11 cellular contexts compared by ENCODE assay signal in genomic region chr13:76879876-76880270, GRCh38. TPM values are rescaled to one million over a fixed set of nuclear protein-coding genes. Genes with fewer than 3 reads are reported as not detected.
DNase-seq lines count a peak whose midpoint lies in the region; ATAC-seq and TF ChIP-seq lines count a peak whose summit lies in the region.
"Had no signal": no experiment of that assay in that cellular context is flagged by ENCODE, and none has a peak within 500 bp of the region (broad histone marks: within the 10 kb centered on the region; RNA-seq: fewer than 3 reads in every experiment).

No MANE protein-coding gene starts in this region.

- TF ChIP-seq CTCF in brain microvascular endothelial cell (IDR thresholded peaks at IDR 0.05; ENCODE audit: low read depth, low read length, missing control alignments), result no peak
- no peak for TF ChIP-seq CTCF in psoas muscle (IDR thresholded peaks at IDR 0.05)
- TF ChIP-seq CTCF in GM23338 (conservative IDR thresholded peaks at IDR 0.05; ENCODE audit: low read depth in 2 of 2), result no peak

- in situ Hi-C loops in brain microvascular endothelial cell (cut with HindIII; ENCODE audit: low pct_ligation_motif_present, low sequenced_read_pairs), result no loop called here

- H3K4me3 ChIP-seq in brain microvascular endothelial cell (ENCODE audit: low read depth, low read length), result no peak overlapping the region
- H3K4me3 ChIP-seq in psoas muscle, result peak overlapping the region; percentile 20
- H3K4me3 ChIP-seq in GM23338, result no peak overlapping the region
- H3K4me3 ChIP-seq: SJSA1 had no signal

- no peaks in the 10 kb centered on the region for H3K9me3 ChIP-seq in psoas muscle

- no peaks in the 10 kb centered on the region; the same call in 2 of the 3 replicates for H3K9me3 Mint-ChIP-seq in GM23338
- H3K9me3 Mint-ChIP-seq: central memory CD8-positive, alpha-beta T cell had no signal

- H3K36me3 Mint-ChIP-seq in GM23338 (ENCODE audit: low read depth), result no peaks in the 10 kb centered on the region

- H3K9me2 ChIP-seq in GM23338 (ENCODE audit: insufficient read depth), result no peaks in the 10 kb centered on the region

- ATAC-seq in GM18861 (IDR thresholded peaks at IDR 0.05; ENCODE audit: unreplicated experiment), result peak; percentile 11
- ATAC-seq in HG03064 (IDR thresholded peaks at IDR 0.05; ENCODE audit: low read depth, unreplicated experiment), result peak; percentile 35
- ATAC-seq in psoas muscle, result no peak
- no peak for ATAC-seq in GM21825 (IDR thresholded peaks at IDR 0.05; ENCODE audit: unreplicated experiment)
- no peak for ATAC-seq in GM23338

- H3K27ac Mint-ChIP-seq in GM23338, result no peak overlapping the region

- peak overlapping the region; percentile 40 for H3K27ac ChIP-seq in brain microvascular endothelial cell
- peak overlapping the region; percentile 65 for H3K27ac ChIP-seq in psoas muscle
- no peak overlapping the region for H3K27ac ChIP-seq in GM23338 (ENCODE audit: low read depth)
- H3K27ac ChIP-seq: SJSA1 had no signal

- no peaks in the 10 kb centered on the region for H3K79me2 ChIP-seq in GM23338 (replicated peaks; ENCODE audit: insufficient read depth)

- H4K20me1 ChIP-seq in GM23338 (replicated peaks; ENCODE audit: insufficient read depth), result 0 out of 2 replicates have a peak, but pooled peaks cover 5% of the 10 kb centered on the region

- 0 out of 2 replicates have a peak, but pooled peaks cover 4% of the 10 kb centered on the region for H3F3A ChIP-seq in GM23338 (replicated peaks; ENCODE audit: low read depth)

- 34 to 48% (median 38%) methylated on average over 3 of the region's 3 CpGs for WGBS in psoas muscle, 3 donors

- H3K27me3 ChIP-seq in brain microvascular endothelial cell (replicated peaks), result no peaks in the 10 kb centered on the region
- H3K27me3 ChIP-seq in psoas muscle (ENCODE audit: insufficient read depth in 3 of 3, low read length in 2 of 3), result peaks cover 0 to 53% (median 0%) of the 10 kb centered on the region in 3 donors
- peaks cover 17% of the 10 kb centered on the region for H3K27me3 ChIP-seq in GM23338 (ENCODE audit: insufficient read depth)

- no peak overlapping the region for H3K4me2 ChIP-seq in GM23338

- H3K4me1 ChIP-seq in psoas muscle (peaks cover 5% of the 10 kb centered on the region), GM23338 (ENCODE audit: insufficient read depth) (peaks cover 6% of the 10 kb centered on the region)
- H3K4me1 ChIP-seq: SJSA1 had no signal

- H3K4me3 Mint-ChIP-seq in GM23338, result no peak overlapping the region

- peaks cover 8% of the 10 kb centered on the region for H3K27me3 Mint-ChIP-seq in GM23338 (ENCODE audit: insufficient read depth, low read depth, poor library complexity)

- H2AFZ ChIP-seq in GM23338, result no peak overlapping the region

- peaks cover 6% of the 10 kb centered on the region for H3K4me1 Mint-ChIP-seq in GM23338

- intact Hi-C loops in psoas muscle (cut with DNase I), result no loop called here

- H3K36me3 ChIP-seq in brain microvascular endothelial cell (replicated peaks) (no peaks in the 10 kb centered on the region), psoas muscle (ENCODE audit: insufficient read depth in 1 of 2, low read depth in 1 of 2) (no peaks in the 10 kb centered on the region), GM23338 (ENCODE audit: insufficient read depth) (no peaks in the 10 kb centered on the region)
- H3K36me3 ChIP-seq: SJSA1 had no signal

- DNase-seq in brain microvascular endothelial cell, result no peak
- DNase-seq in psoas muscle, result no peak
- DNase-seq in NCI-H146 treated with DMSO at 0.1 percent for 48 hours (lab: John Stamatoyannopoulos, UW; ENCODE audit: unreplicated experiment), result no peak
- DNase-seq in NCI-H446 treated with DMSO at 0.1 percent for 48 hours (lab: John Stamatoyannopoulos, UW), result no peak
- DNase-seq in GM23338 (ENCODE audit: low spot score), result no peak
- DNase-seq: mesendoderm had no signal

TF ChIP-seq in GM23338, 12 proteins besides CTCF, POLR2A, EP300 and RAD21 (continues in another document):
- no peak for TF ChIP-seq EZH2phosphoT487 (IDR thresholded peaks at IDR 0.05; ENCODE audit: unreplicated experiment)
- TF ChIP-seq EZH2 (IDR thresholded peaks at IDR 0.05; ENCODE audit: low read depth, unreplicated experiment), result no peak
- no peak for TF ChIP-seq JUNB (IDR thresholded peaks at IDR 0.05; ENCODE audit: unreplicated experiment)
- no peak for TF ChIP-seq REST (IDR thresholded peaks at IDR 0.05; ENCODE audit: unreplicated experiment)
- TF ChIP-seq STAT1 (IDR thresholded peaks at IDR 0.05; ENCODE audit: unreplicated experiment), result no peak
- TF ChIP-seq ZNF331 (CRISPR knock-in tag; IDR thresholded peaks at IDR 0.05; ENCODE audit: low read depth), result no peak
- no peak for TF ChIP-seq POLR2AphosphoS5 (IDR thresholded peaks at IDR 0.05; ENCODE audit: low read depth)
- no peak for TF ChIP-seq NANOG (IDR thresholded peaks at IDR 0.05; ENCODE audit: borderline replicate concordance)
- no peak for TF ChIP-seq CREB1 (CRISPR knock-in tag; IDR thresholded peaks at IDR 0.05; ENCODE audit: low read depth)
- TF ChIP-seq ZNF114 (CRISPR knock-in tag; IDR thresholded peaks at IDR 0.05), result no peak
- no peak for TF ChIP-seq ETS1 (IDR thresholded peaks at IDR 0.05)

RNA-seq across cellular contexts. Expression of gene KCTD12, which starts 6.3 kb away (rescaled TPM):
- total RNA-seq in psoas muscle, result 10 to 100 TPM; 22.4 to 31.3 (median 26.7) TPM
- polyA plus RNA-seq in psoas muscle, result 10 to 100 TPM; 11.6 to 19.2 (median 14.4) TPM
- 10.1 and 12.0 TPM in 2 replicates for total RNA-seq in GM23338 (2014; rRNA removed; shearing (Covaris generic))
- polyA plus RNA-seq in GM23338 (2016; fragmentation: Nextera tagmentation; extraction: Ambion mirVana), result 2.9 and 3.3 TPM in 2 replicates

Comparison
In these comparisons a context has a peak if more than half of its experiments do, and no peak if none do; other contexts are left out.
1. ATAC-seq: peak in GM18861 (single experiment) and HG03064 (single experiment); none in psoas muscle (0 of 4), GM21825 (single experiment) and GM23338 (single experiment).